Comparison of ENCODE assay signal across 1 cellular context in the genomic region with DNA sequence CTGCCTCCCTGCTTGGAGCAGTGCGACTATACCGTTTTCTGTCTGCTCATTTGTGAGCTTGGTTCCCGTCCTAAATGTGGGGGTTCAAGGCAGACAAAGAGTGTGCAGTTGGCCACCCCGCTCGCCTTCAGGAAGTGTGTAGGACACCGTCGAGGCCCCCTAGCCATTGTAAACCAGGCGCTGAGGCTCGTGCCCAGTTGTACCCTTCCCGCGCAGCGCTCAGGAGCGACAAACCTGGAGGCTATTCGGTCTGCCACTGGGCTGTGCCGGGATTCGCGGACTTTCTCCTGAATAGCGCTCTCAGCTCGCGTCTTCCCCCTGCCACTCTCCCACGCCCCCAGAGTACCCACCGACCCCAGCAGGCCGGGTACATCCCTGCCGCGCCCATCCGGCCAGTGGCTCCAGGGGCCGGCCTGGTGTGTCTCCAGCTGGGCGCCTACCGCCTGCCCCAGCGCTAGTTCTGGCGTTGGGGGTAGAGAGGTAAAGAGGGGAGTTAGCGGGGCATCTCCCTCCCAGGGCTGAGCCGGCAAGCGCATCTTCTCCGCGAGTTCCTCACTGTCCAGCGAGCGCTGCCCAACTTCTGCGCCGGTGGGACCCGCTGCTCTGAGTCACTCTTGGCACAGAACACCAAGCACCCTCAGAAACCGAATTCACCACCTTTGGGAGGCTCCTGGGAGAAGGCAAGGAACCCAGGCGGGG.
TF ChIP-seq lines count a peak whose summit lies in the region.

No MANE protein-coding gene starts in this region.

TF ChIP-seq in SK-N-SH treated with all-trans-retinoic acid at 6 μM for 48 hours, 23 proteins besides CTCF, POLR2A, EP300 and RAD21 (continued from another document):
- no peak for TF ChIP-seq TOX (CRISPR knock-in tag; IDR thresholded peaks at IDR 0.05; ENCODE audit: borderline replicate concordance)
TF ChIP-seq in SK-N-SH treated with all-trans-retinoic acid at 6 μM for 48 hours: peak in this region for 0.
